Comparison of ENCODE assay signal across 8 cellular contexts in the genomic region with DNA sequence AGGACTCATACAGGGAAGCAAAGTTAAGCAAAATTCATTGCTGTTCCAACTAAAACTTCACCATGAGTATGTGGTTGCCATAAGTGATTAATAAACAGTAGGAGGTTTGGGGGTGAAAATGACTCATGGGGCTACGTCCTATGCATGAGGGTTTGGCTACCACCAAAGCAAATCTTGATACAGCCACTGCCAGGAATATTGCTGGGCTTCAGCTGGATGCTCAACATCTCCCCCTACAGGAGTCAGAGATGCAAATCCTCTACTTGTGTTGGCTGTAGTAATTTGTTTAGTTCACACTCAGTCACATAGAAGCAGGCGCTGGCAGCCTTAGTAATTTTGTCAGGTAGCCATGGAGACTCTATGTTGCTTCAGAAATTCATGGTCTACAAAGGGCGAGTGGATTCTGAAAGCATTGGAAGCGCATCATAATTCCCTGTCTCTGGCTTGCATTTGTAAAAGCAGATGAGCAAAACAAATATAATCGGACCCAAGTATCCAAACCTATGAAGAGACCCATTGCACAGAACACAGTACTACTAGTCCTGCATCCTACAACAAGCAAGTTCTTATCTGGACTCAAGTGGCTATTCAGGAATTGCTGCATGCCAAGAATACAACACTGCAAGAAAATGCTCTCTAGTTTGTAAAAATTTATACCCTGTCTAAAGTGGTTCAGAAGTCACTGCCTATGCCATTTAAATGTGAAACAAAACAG.
DNase-seq lines count a peak whose midpoint lies in the region; ATAC-seq and TF ChIP-seq lines count a peak whose summit lies in the region.

No MANE protein-coding gene starts in this region.

- H3K36me3 Mint-ChIP-seq in activated T-cell treated with anti-CD3 and anti-CD28 coated beads, Interleukin-2, amount 50 U/mL, for 24 hours (ENCODE audit: low read depth) = peaks cover 2% of the 10 kb centered on the region

- no peak overlapping the region for H2AFZ ChIP-seq in OCI-LY3 (ENCODE audit: low read depth, low read length)

- no peak overlapping the region for H3K4me3 Mint-ChIP-seq in activated T-cell treated with anti-CD3 and anti-CD28 coated beads, Interleukin-2, amount 50 U/mL, for 24 hours

- no peaks in the 10 kb centered on the region for H3K79me2 ChIP-seq in OCI-LY3 (ENCODE audit: low read length)

- DNase-seq in NCI-H2029 (lab: John Stamatoyannopoulos, UW) = peak; percentile 25
- no peak for DNase-seq in NCI-H2029 treated with DMSO at 0.1 percent for 48 hours (lab: John Stamatoyannopoulos, UW)
- peak; percentile 62 for DNase-seq in activated T-cell treated with anti-CD3 and anti-CD28 coated beads, Interleukin-2, amount 50 U/mL, for 24 hours
- DNase-seq in fibroblast of peridontal ligament (ENCODE audit: extremely low read depth) = peak; percentile 94
- peak; percentile 96 for DNase-seq in non-pigmented ciliary epithelial cell (ENCODE audit: low read depth)
- peak in 1 of 2 donors; percentile 30 for DNase-seq in tibial artery

- H3K4me1 Mint-ChIP-seq in activated T-cell treated with anti-CD3 and anti-CD28 coated beads, Interleukin-2, amount 50 U/mL, for 24 hours (ENCODE audit: low read depth) = peaks cover 54% of the 10 kb centered on the region

- no peak overlapping the region for H3K9ac ChIP-seq in OCI-LY3 (ENCODE audit: low read length)

- peaks cover 12% of the 10 kb centered on the region for H3K27me3 ChIP-seq in OCI-LY3 (ENCODE audit: low read depth, low read length)
- no peaks in the 10 kb centered on the region for H3K27me3 ChIP-seq in tibial artery

- H3K4me1 ChIP-seq in OCI-LY3 (ENCODE audit: low read length) = peaks cover 10% of the 10 kb centered on the region
- peaks cover 0 to 26% (median 6%) of the 10 kb centered on the region in 4 donors for H3K4me1 ChIP-seq in tibial artery

- peaks cover 5% of the 10 kb centered on the region for H3K9me3 Mint-ChIP-seq in activated T-cell treated with anti-CD3 and anti-CD28 coated beads, Interleukin-2, amount 50 U/mL, for 24 hours

- H4K20me1 ChIP-seq in OCI-LY3 (ENCODE audit: insufficient read depth, low read length) = no peaks in the 10 kb centered on the region

- no peak overlapping the region for H3K4me2 ChIP-seq in OCI-LY3 (ENCODE audit: low read length)

- H3K27ac ChIP-seq in OCI-LY3 (ENCODE audit: low read length) (no peak overlapping the region), tibial artery (no peak overlapping the region)

- no peaks in the 10 kb centered on the region for H3K9me3 ChIP-seq in OCI-LY3 (ENCODE audit: insufficient read depth, low read length)
- no peaks in the 10 kb centered on the region for H3K9me3 ChIP-seq in tibial artery

- no peak overlapping the region for H3K4me3 ChIP-seq in OCI-LY3 (ENCODE audit: low read length)
- no peak overlapping the region for H3K4me3 ChIP-seq in tibial artery

- peak; percentile 65 for ATAC-seq in HG03103 (IDR thresholded peaks at IDR 0.05; ENCODE audit: low read depth, unreplicated experiment)

- H3K27me3 Mint-ChIP-seq in activated T-cell treated with anti-CD3 and anti-CD28 coated beads, Interleukin-2, amount 50 U/mL, for 24 hours = no peaks in the 10 kb centered on the region

- H3K36me3 ChIP-seq in OCI-LY3 (replicated peaks; ENCODE audit: low read depth, low read length) (no peaks in the 10 kb centered on the region), tibial artery (no peaks in the 10 kb centered on the region)

- intact Hi-C loops in tibial artery (cut with DNase I; ENCODE audit: low total_unique reads) = no loop called here

- TF ChIP-seq CTCF in OCI-LY3 (IDR thresholded peaks at IDR 0.05; ENCODE audit: low read depth, low read length) = peak; percentile 84
- peak; percentile 45 to 62 for TF ChIP-seq CTCF in tibial artery (IDR thresholded peaks at IDR 0.05)

- H3K27ac Mint-ChIP-seq in activated T-cell treated with anti-CD3 and anti-CD28 coated beads, Interleukin-2, amount 50 U/mL, for 24 hours = peak overlapping the region; percentile 87
